ENCODE assay signal across 27 cellular contexts in genomic region chr10:63548860-63549259, GRCh38.
"Had no signal": no experiment of that assay in that cellular context is flagged by ENCODE, and none has a peak within 500 bp of the region (broad histone marks: within the 10 kb centered on the region; RNA-seq: fewer than 3 reads in every experiment).

No MANE protein-coding gene starts in this region.

- FAIRE-seq: endometrium had no signal

- H3K27me3 ChIP-seq: esophagus squamous epithelium, heart right ventricle, neural progenitor cell, suprapubic skin, transverse colon, vagina had no signal

- H3K4me3 ChIP-seq: coronary artery, esophagus squamous epithelium, heart right ventricle, lower lobe of right lung, neural progenitor cell, smooth muscle cell, suprapubic skin, transverse colon, vagina had no signal

- ATAC-seq: heart right ventricle; left ventricle myocardium superior; lower lobe of right lung; natural killer cell; sciatic nerve; stimulated activated naive CD8-positive, alpha-beta T cell treated with anti-CD3 and anti-CD28 coated beads, Interleukin-15, amount 100 ng/mL, for 72 hours had no signal

- H3K36me3 ChIP-seq: esophagus squamous epithelium, lower lobe of right lung, neural progenitor cell, suprapubic skin, transverse colon, vagina had no signal

- H3K4me2 ChIP-seq: neural progenitor cell had no signal

- H2AFZ ChIP-seq: neural progenitor cell, parathyroid adenoma had no signal

- H3K9me3 ChIP-seq: esophagus squamous epithelium, heart right ventricle, lower lobe of right lung, suprapubic skin, transverse colon, vagina had no signal

- H3K4me1 ChIP-seq: neural progenitor cell had no signal

- H3K27ac ChIP-seq: coronary artery, esophagus squamous epithelium, heart right ventricle, lower lobe of right lung, neural progenitor cell, parathyroid adenoma, suprapubic skin, transverse colon, vagina had no signal

- DNase-seq: dermis blood vessel endothelial cell; effector memory CD4-positive, alpha-beta T cell; erythroblast; esophagus squamous epithelium; foreskin melanocyte; glutamatergic neuron; heart right ventricle; hippocampal formation; islet precursor cell; left ventricle myocardium superior; lower lobe of right lung; natural killer cell; stimulated activated CD4-positive, alpha-beta T cell treated with anti-CD3 and anti-CD28 coated beads, Interleukin-12 subunit alpha, Interleukin-12 subunit beta, amount 100 ng/mL, for 4 hours; stimulated activated CD4-positive, alpha-beta T cell treated with anti-CD3 and anti-CD28 coated beads, Interleukin-1b, Interleukin-23, amount 100 ng/mL, for 48 hours; stimulated activated CD4-positive, alpha-beta T cell treated with anti-CD3 and anti-CD28 coated beads, Interleukin-4, amount 100 ng/mL, for 1 hour; stimulated activated CD8-positive, alpha-beta memory T cell treated with anti-CD3 and anti-CD28 coated beads, Interleukin-4, amount 100 ng/mL, for 48 hours; stimulated activated naive CD4-positive, alpha-beta T cell; stimulated activated naive CD8-positive, alpha-beta T cell treated with anti-CD3 and anti-CD28 coated beads, Interleukin-15, amount 100 ng/mL, for 72 hours; transverse colon had no signal
